Comparison of ENCODE assay signal across 9 cellular contexts in genomic region chr9:38620483-38621433, GRCh38. TPM values are rescaled to one million over a fixed set of nuclear protein-coding genes. Genes with fewer than 3 reads are reported as not detected.
DNase-seq lines count a peak whose midpoint lies in the region; TF ChIP-seq lines count a peak whose summit lies in the region.
"Had no signal": no experiment of that assay in that cellular context is flagged by ENCODE, and none has a peak within 500 bp of the region (broad histone marks: within the 10 kb centered on the region; RNA-seq: fewer than 3 reads in every experiment).

TSS of gene ANKRD18A (minus strand) at chr9:38620596. CDS start at chr9:38620285, 311 bp downstream.

- peak; percentile 73 for TF ChIP-seq CTCF in astrocyte of the spinal cord (IDR thresholded peaks at IDR 0.05; ENCODE audit: low read depth, low read length)

- DNase-seq in EH (ENCODE audit: low read depth), result peak; percentile 57
- DNase-seq in H4 (ENCODE audit: low spot score), result peak; percentile 81
- DNase-seq in MV-4-11 (lab: John Stamatoyannopoulos, UW), result peak; percentile 81
- peak; percentile 64 for DNase-seq in T follicular helper cell (ENCODE audit: low read depth)
- DNase-seq in astrocyte of the spinal cord (ENCODE audit: low read depth, low spot score), result peak; percentile 82
- peak; percentile 79 for DNase-seq in iPS DF 19.7 (ENCODE audit: low read depth, low spot score)
- peak; percentile 77 for DNase-seq in renal cortical epithelial cell (ENCODE audit: low read depth)
- DNase-seq in NAMALWA (ENCODE audit: low spot score), result no peak

- peak within 1 kb of the TSS; percentile 50 for H3K4me3 ChIP-seq in astrocyte of the spinal cord (ENCODE audit: low read depth, low read length)

- in situ Hi-C loops in astrocyte of the spinal cord (cut with HindIII; ENCODE audit: low sequenced_read_pairs), result no loop called here

RNA-seq across cellular contexts. Expression of gene ANKRD18A, which starts in this region (rescaled TPM):
- total RNA-seq in H4 (2014; rRNA removed; shearing (Covaris generic)), result 0.47 and 0.62 TPM in 2 replicates
- total RNA-seq in renal cortical epithelial cell, result 2.6 and 3.8 TPM in 2 replicates
- total RNA-seq: dermis microvascular lymphatic vessel endothelial cell had no signal

Comparison
In these comparisons a context has a peak if more than half of its experiments do, and no peak if none do; other contexts are left out.
1. Peak in DNase-seq in H4; RNA of the gene not detected or under 1 TPM.